In the genomic region with DNA sequence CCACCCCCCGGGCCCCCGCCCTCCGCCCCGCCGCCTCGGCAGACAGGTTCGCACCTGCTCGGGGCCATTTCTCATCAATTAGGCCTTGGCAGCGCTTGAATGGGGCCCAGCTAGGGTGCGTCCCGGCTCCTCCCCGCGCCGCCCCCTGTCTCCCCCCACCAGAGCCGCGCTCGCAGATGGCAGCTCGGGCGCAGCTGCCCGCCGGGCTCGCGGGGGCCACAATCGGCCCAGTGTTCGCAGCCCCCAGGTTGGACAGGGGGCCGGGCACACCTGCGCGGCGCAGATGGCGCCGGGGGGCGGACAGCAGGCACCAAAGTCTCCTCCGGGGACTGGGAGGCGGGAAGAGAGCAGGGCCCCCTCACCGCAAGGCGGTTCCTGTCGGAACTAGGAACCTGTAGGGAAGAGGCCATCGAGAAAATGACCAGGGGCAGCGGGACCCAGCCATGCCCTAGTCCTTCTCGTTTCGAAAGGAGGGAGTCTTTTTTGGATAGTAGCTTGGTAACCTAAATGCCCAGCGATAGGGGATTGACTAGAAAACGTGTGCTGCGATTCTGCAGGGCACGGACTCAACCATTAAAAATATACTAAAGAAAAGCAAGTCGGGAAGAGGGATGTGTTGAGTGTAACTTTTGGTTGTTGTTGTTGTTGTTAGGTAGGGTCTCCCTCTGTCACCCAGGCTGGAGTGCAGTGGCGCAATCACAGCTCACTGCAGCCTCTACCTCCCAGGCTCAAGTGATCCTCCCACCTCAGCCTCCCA, we compare ENCODE assay signal across 14 cellular contexts.
A peak's percentile ranks its signal among the peaks of the same experiment; 100 is the strongest.
DNase-seq lines count a peak whose midpoint lies in the region; ATAC-seq, FAIRE-seq and TF ChIP-seq lines count a peak whose summit lies in the region.
"Had no signal": no experiment of that assay in that cellular context is flagged by ENCODE, and none has a peak within 500 bp of the region (broad histone marks: within the 10 kb centered on the region; RNA-seq: fewer than 3 reads in every experiment).

No MANE protein-coding gene starts in this region.

- FAIRE-seq in kidney (lab: Jason Lieb, UNC): no peak
- FAIRE-seq: A549 had no signal

- H3K27ac ChIP-seq in cardiac muscle cell (no peak overlapping the region), kidney (ENCODE audit: low read depth in 2 of 2, low read length in 2 of 2) (no peak overlapping the region)
- H3K27ac ChIP-seq: RWPE1 had no signal

- peak overlapping the region; percentile 31 for H3K4me3 ChIP-seq in cardiac muscle cell
- H3K4me3 ChIP-seq in kidney (ENCODE audit: low read length in 2 of 2): peak overlapping the region in 1 of 2 donors; percentile 47
- H3K4me3 ChIP-seq: A549 had no signal

- no peak for DNase-seq in cardiac muscle cell (ENCODE audit: low read depth in 1 of 2, low spot score in 1 of 2)
- DNase-seq in left cardiac atrium: no peak
- peak; percentile 66 for DNase-seq in NCI-H82 treated with DMSO at 0.1 percent for 48 hours (lab: John Stamatoyannopoulos, UW; ENCODE audit: unreplicated experiment)
- DNase-seq in islet precursor cell: peak; percentile 46
- DNase-seq in kidney: no peak
- no peak for DNase-seq in C1 segment of cervical spinal cord (lab: John Stamatoyannopoulos, UW)
- DNase-seq: activated CD4-positive, alpha-beta memory T cell treated with anti-CD3 and anti-CD28 coated beads for 36 hours; anterior cingulate cortex; KBM-7; stimulated activated CD4-positive, alpha-beta T cell treated with anti-CD3 and anti-CD28 coated beads, Interleukin-2, amount 100 ng/mL, for 48 hours had no signal

- intact Hi-C loops in left cardiac atrium (cut with DNase I) (no loop called here), kidney (cut with DNase I) (no loop called here)

- TF ChIP-seq CTCF in cardiac muscle cell (IDR thresholded peaks at IDR 0.05; ENCODE audit: low read depth, low read length) (no peak), kidney (IDR thresholded peaks at IDR 0.05; ENCODE audit: borderline replicate concordance, extremely low read depth, insufficient read depth) (no peak)

- no peak overlapping the region for H3K9ac ChIP-seq in kidney (ENCODE audit: low read length in 2 of 2)

- H3K9me3 ChIP-seq in cardiac muscle cell (ENCODE audit: low read depth): no peaks in the 10 kb centered on the region
- no peaks in the 10 kb centered on the region for H3K9me3 ChIP-seq in kidney (ENCODE audit: control insufficient read depth in 1 of 2, low read length in 2 of 2)

- peaks cover 18% of the 10 kb centered on the region for H3K27me3 ChIP-seq in cardiac muscle cell

- ATAC-seq in left cardiac atrium (no peak), GM21717 (IDR thresholded peaks at IDR 0.05; ENCODE audit: unreplicated experiment) (no peak), GM19463 (IDR thresholded peaks at IDR 0.05; ENCODE audit: unreplicated experiment) (no peak)
- ATAC-seq: A549 had no signal

- no peaks in the 10 kb centered on the region for H3K36me3 ChIP-seq in cardiac muscle cell
- H3K36me3 ChIP-seq in kidney (ENCODE audit: control insufficient read depth in 1 of 2, insufficient read depth in 2 of 2, low read length in 2 of 2): no peaks in the 10 kb centered on the region

- H3K4me1 ChIP-seq in cardiac muscle cell (ENCODE audit: low read depth) (peaks cover 6% of the 10 kb centered on the region), kidney (ENCODE audit: control insufficient read depth in 1 of 2, insufficient read depth in 1 of 2, low read depth in 1 of 2, low read length in 2 of 2) (no peaks in the 10 kb centered on the region)

Comparison
In these comparisons a context has a peak if more than half of its experiments do, and no peak if none do; other contexts are left out.
1. DNase-seq: peak in NCI-H82 treated with DMSO at 0.1 percent for 48 hours (single experiment) and islet precursor cell (single experiment); none in cardiac muscle cell (0 of 2), left cardiac atrium (single experiment), kidney (single experiment) and C1 segment of cervical spinal cord (0 of 14).